ENCODE assay signal across 13 cellular contexts in the genomic region with DNA sequence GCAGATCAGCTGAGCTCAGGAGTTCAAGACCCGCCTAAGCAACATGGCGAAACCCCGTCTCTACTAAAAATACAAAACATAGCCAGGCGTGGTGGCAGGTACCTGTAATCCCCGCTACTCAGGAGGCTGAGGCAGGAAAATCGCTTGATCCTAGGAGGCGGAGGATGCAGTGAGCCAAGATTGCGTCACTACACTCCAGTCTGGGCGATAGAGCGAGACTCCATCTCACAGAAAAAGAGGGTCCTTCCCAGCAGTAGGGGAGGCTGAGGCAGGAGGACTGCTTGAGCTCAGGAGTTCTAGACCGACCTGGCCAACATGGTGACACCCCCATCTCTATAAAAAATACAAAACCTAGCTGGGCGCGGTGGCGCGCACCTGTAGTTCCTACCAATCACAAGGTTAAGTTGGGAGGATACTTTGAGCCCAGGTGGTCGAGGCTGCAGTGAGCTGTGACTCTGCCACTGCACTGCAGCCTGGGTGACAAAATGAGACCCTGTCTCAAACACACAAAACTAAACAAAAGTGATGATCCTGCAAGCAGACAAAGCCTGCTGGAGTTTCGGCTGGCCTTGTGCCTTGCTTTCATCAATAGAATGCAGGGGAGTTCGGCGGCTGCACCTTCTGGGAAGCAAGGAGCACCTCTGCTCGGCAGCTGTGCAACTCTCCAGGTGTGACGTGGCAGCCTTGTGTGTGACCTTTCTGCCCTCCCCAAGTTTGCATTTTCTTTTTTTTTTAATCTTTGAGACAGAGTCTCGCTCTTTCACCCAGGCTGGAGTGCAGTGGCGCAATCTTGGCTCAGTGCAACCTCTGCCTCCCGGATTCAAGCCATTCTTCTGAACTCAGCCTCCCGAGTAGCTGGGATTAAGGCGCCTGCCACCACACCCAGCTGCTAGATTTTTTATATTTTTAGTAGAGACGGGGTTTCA. TPM values are rescaled to one million over a fixed set of nuclear protein-coding genes. Genes with fewer than 3 reads are reported as not detected.
DNase-seq lines count a peak whose midpoint lies in the region; ATAC-seq and TF ChIP-seq lines count a peak whose summit lies in the region.
"Had no signal": no experiment of that assay in that cellular context is flagged by ENCODE, and none has a peak within 500 bp of the region (broad histone marks: within the 10 kb centered on the region; RNA-seq: fewer than 3 reads in every experiment).

No MANE protein-coding gene starts in this region.

- no peak overlapping the region for H3K27ac ChIP-seq in CD4-positive, alpha-beta memory T cell (ENCODE audit: low read depth, low read length)

- H3K4me3 ChIP-seq in Caco-2 (ENCODE audit: low read depth, low read length): no peak overlapping the region
- no peak overlapping the region for H3K4me3 ChIP-seq in CD4-positive, alpha-beta memory T cell (ENCODE audit: low read length in 2 of 2)

- CTCF ChIA-PET in Caco-2 (lab: Charles Lee): no interaction called here
- CTCF ChIA-PET in CD4-positive, alpha-beta memory T cell (lab: Charles Lee; ENCODE audit: partially characterized antibody): interaction anchor here (2.4 kb wide), 1 partner anchor 47 kb away, joined by 6 read pairs; no protein-coding TSS in a partner anchor

- H3K9me3 ChIP-seq in Caco-2: 0 out of 2 replicates have a peak, but pooled peaks cover 3% of the 10 kb centered on the region
- H3K9me3 ChIP-seq in CD4-positive, alpha-beta memory T cell (ENCODE audit: control insufficient read depth in 1 of 2, low read length in 2 of 2): no peaks in the 10 kb centered on the region

- BruUV-seq in Caco-2 (replicated peaks; lab: Mats Ljungman, UMichigan): no TSS peak

- DNase-seq in Caco-2 (peak; percentile 34 to 51), RPMI8226 (peak; percentile 89), fibroblast of peridontal ligament (ENCODE audit: extremely low read depth) (peak; percentile 15), omental fat pad (ENCODE audit: low spot score) (no peak), HCEC 1CT (no peak), CD1c-positive myeloid dendritic cell (ENCODE audit: extremely low spot score) (no peak)
- no peak for DNase-seq in CD4-positive, alpha-beta memory T cell
- no peak for DNase-seq in activated naive CD4-positive, alpha-beta T cell (lab: John Stamatoyannopoulos, UW)
- DNase-seq: activated CD4-positive, CD25-positive, alpha-beta regulatory T cell treated with anti-CD3 and anti-CD28 coated beads, Interleukin-2, amount 50 U/mL, for 72 hours; activated effector memory CD4-positive, alpha-beta T cell treated with anti-CD3 and anti-CD28 coated beads, Interleukin-2, amount 50 U/mL, for 16 hours; CD8-positive, alpha-beta memory T cell; naive B cell; T-helper 17 cell had no signal

- no peaks in the 10 kb centered on the region for H3K36me3 ChIP-seq in Caco-2 (ENCODE audit: control insufficient read depth, insufficient read depth, low read length)
- no peaks in the 10 kb centered on the region for H3K36me3 ChIP-seq in CD4-positive, alpha-beta memory T cell (ENCODE audit: insufficient read depth, low read length)

- H3K27me3 Mint-ChIP-seq in Caco-2 (ENCODE audit: insufficient read depth, unreplicated experiment): no peaks in the 10 kb centered on the region
- no peaks in the 10 kb centered on the region for H3K27me3 Mint-ChIP-seq in CD4-positive, alpha-beta memory T cell
- H3K27me3 Mint-ChIP-seq: CD8-positive, alpha-beta memory T cell; naive B cell; T-helper 17 cell had no signal

- intact Hi-C loops in Caco-2 (cut with micrococcal nuclease; ENCODE audit: unreplicated experiment): loop anchor here (10.0 kb wide), 1 partner anchor 48 kb away; no protein-coding TSS in a partner anchor
- intact Hi-C loops in CD4-positive, alpha-beta memory T cell (cut with micrococcal nuclease): no loop called here

- peaks cover 9% of the 10 kb centered on the region for H3K4me1 Mint-ChIP-seq in Caco-2 (ENCODE audit: low read depth, unreplicated experiment)
- peaks cover 0 to 6% (median under 1%) of the 10 kb centered on the region in 4 donors for H3K4me1 Mint-ChIP-seq in CD4-positive, alpha-beta memory T cell

- peaks cover 6% of the 10 kb centered on the region; the same call in 1 of the 2 replicates for H3K4me1 ChIP-seq in Caco-2
- no peaks in the 10 kb centered on the region for H3K4me1 ChIP-seq in CD4-positive, alpha-beta memory T cell (ENCODE audit: insufficient read depth, low read length)

- H3K27ac Mint-ChIP-seq in Caco-2 (ENCODE audit: unreplicated experiment): no peak overlapping the region
- H3K27ac Mint-ChIP-seq in CD4-positive, alpha-beta memory T cell: no peak overlapping the region
- H3K27ac Mint-ChIP-seq: T-helper 17 cell had no signal

- H3K4me3 Mint-ChIP-seq in Caco-2 (ENCODE audit: unreplicated experiment): no peak overlapping the region
- H3K4me3 Mint-ChIP-seq in CD4-positive, alpha-beta memory T cell: no peak overlapping the region
- H3K4me3 Mint-ChIP-seq: CD8-positive, alpha-beta memory T cell; naive B cell; T-helper 17 cell had no signal

- H3K36me3 Mint-ChIP-seq in Caco-2 (ENCODE audit: insufficient read depth, unreplicated experiment): peaks cover 24% of the 10 kb centered on the region
- peaks cover 0 to 2% of the 10 kb centered on the region in 2 donors for H3K36me3 Mint-ChIP-seq in CD4-positive, alpha-beta memory T cell
- H3K36me3 Mint-ChIP-seq: naive B cell had no signal

- peak; percentile 57 for ATAC-seq in omental fat pad (ENCODE audit: low FRiP score)
- ATAC-seq: T-helper 17 cell had no signal

- no peak for TF ChIP-seq CTCF in Caco-2 (IDR thresholded peaks at IDR 0.05; ENCODE audit: insufficient read depth in 1 of 2, low read depth in 1 of 2, low read length in 1 of 2, severe bottlenecking in 1 of 2, unreplicated experiment in 1 of 2)
- no peak for TF ChIP-seq CTCF in omental fat pad (IDR thresholded peaks at IDR 0.05)

- H3K9me3 Mint-ChIP-seq in Caco-2 (ENCODE audit: unreplicated experiment): peaks cover 12% of the 10 kb centered on the region
- H3K9me3 Mint-ChIP-seq in CD4-positive, alpha-beta memory T cell: peaks cover 0 to 3% (median 0%) of the 10 kb centered on the region in 8 donors
- H3K9me3 Mint-ChIP-seq: CD8-positive, alpha-beta memory T cell; naive B cell had no signal

- H3K27me3 ChIP-seq in Caco-2 (replicated peaks; ENCODE audit: control insufficient read depth, insufficient read depth, low read length): no peaks in the 10 kb centered on the region
- no peaks in the 10 kb centered on the region for H3K27me3 ChIP-seq in CD4-positive, alpha-beta memory T cell (ENCODE audit: insufficient read depth, low read length)

- POLR2A ChIA-PET in Caco-2 (lab: Charles Lee): interaction anchor here (0.6 kb wide), 2 partner anchors 12 to 20 kb away, joined by 3 to 5 read pairs; a partner anchor contains a TSS
- POLR2A ChIA-PET in CD4-positive, alpha-beta memory T cell (lab: Charles Lee; ENCODE audit: partially characterized antibody): no interaction called here

RNA-seq across cellular contexts. Expression of a gene that starts 12.4 kb away (rescaled TPM):
- total RNA-seq in Caco-2 (2022): 915 and 956 TPM in 2 replicates
- 100 to 1,000 TPM; 489 to 684 (median 635) TPM for total RNA-seq in omental fat pad
- total RNA-seq in CD4-positive, alpha-beta memory T cell: 100 to 1,000 TPM; 142 to 143 TPM
- polyA plus RNA-seq in CD4-positive, alpha-beta memory T cell: 10 to 100 TPM; 54.1 to 56.4 TPM

RNA-seq across cellular contexts. Expression of a gene that starts 43.6 kb away (rescaled TPM):
- 70.0 and 72.3 TPM in 2 replicates for total RNA-seq in Caco-2 (2022)
- 100 to 1,000 TPM in 2 of 4 donors, 10 to 100 TPM in 2; 84.5 to 104 (median 95.7) TPM for total RNA-seq in omental fat pad
- total RNA-seq in CD4-positive, alpha-beta memory T cell: 10 to 100 TPM; 29.3 to 32.1 TPM
- polyA plus RNA-seq in CD4-positive, alpha-beta memory T cell: 10 to 100 TPM; 24.2 to 25.1 TPM

Comparison
In these comparisons a context has a peak if more than half of its experiments do, and no peak if none do; other contexts are left out.
1. DNase-seq: peak in Caco-2 (2 of 2), RPMI8226 (single experiment) and fibroblast of peridontal ligament (single experiment); none in omental fat pad (single experiment), CD4-positive, alpha-beta memory T cell (0 of 5), activated naive CD4-positive, alpha-beta T cell (0 of 4), HCEC 1CT (single experiment) and CD1c-positive myeloid dendritic cell (single experiment).